In genomic region chr14:54633076-54633475, GRCh38 we compare ENCODE assay signal across 1 cellular context.
TF ChIP-seq lines count a peak whose summit lies in the region.

No MANE protein-coding gene starts in this region.

TF ChIP-seq in H1, 55 proteins besides CTCF, POLR2A, EP300 and RAD21 (continued from another document):
- no peak for TF ChIP-seq CHD7 (IDR thresholded peaks at IDR 0.05; ENCODE audit: insufficient replicate concordance, low read length)
- no peak for TF ChIP-seq CBX5 (IDR thresholded peaks at IDR 0.05; ENCODE audit: low read depth, low read length)
TF ChIP-seq in H1: peak in this region for 0.
